In the genomic region with DNA sequence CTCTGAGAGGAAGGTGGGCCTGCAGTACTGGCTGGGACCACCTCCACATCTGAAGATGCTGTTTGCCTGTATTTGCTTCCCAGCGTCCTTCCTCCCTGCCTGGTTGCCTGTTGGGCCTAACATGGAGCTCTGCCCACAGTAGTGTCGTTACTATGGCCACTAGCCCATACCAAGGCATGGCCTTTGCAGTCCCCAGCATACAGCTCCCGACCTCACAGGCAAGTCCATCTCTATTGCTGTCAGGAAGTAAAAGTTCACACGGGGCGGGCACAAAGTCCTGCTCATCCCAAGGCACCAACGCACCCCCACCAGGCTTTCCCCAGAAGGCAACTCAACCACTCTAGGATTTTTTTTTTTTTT, we compare ENCODE assay signal across 20 cellular contexts.
DNase-seq lines count a peak whose midpoint lies in the region; ATAC-seq and TF ChIP-seq lines count a peak whose summit lies in the region.
"Had no signal": no experiment of that assay in that cellular context is flagged by ENCODE, and none has a peak within 500 bp of the region (broad histone marks: within the 10 kb centered on the region; RNA-seq: fewer than 3 reads in every experiment).

No MANE protein-coding gene starts in this region.

- H2BK5ac ChIP-seq in neuronal stem cell (ENCODE audit: low read length) = no peak overlapping the region

- no peak overlapping the region for H2BK120ac ChIP-seq in neuronal stem cell (ENCODE audit: low read depth, low read length)

- H3K79me1 ChIP-seq in neuronal stem cell (ENCODE audit: low read depth, low read length) = no peaks in the 10 kb centered on the region

- no peak overlapping the region for H3K4me2 ChIP-seq in neuronal stem cell (ENCODE audit: insufficient read depth, low read length, poor library complexity, severe bottlenecking)

- no peak for DNase-seq in SJSA1 (ENCODE audit: low read depth in 1 of 2, low spot score in 2 of 2)
- DNase-seq in esophagus muscularis mucosa (ENCODE audit: extremely low spot score) = no peak
- no peak for DNase-seq in neuronal stem cell (ENCODE audit: low spot score)
- no peak for DNase-seq in transverse colon
- DNase-seq in foreskin keratinocyte = no peak
- DNase-seq in activated effector memory CD4-positive, alpha-beta T cell treated with anti-CD3 and anti-CD28 coated beads, Interleukin-2, amount 50 U/mL, for 16 hours = no peak
- DNase-seq: activated CD4-positive, alpha-beta T cell treated with anti-CD3 and anti-CD28 coated beads, Interleukin-2, amount 10 ng/mL, durations not matched to agents 24 days and 14 days; activated gamma-delta T cell; DND-41; head of caudate nucleus; Kasumi-1; NCI-H1092 treated with DMSO at 0.1 percent for 48 hours; NCI-H2029 treated with DMSO at 0.1 percent for 48 hours; NCI-H510A; posterior cingulate gyrus; stimulated activated CD8-positive, alpha-beta memory T cell treated with anti-CD3 and anti-CD28 coated beads, Interleukin-4, amount 100 ng/mL, for 48 hours had no signal

- H3K4me3 ChIP-seq in SJSA1 = no peak overlapping the region
- H3K4me3 ChIP-seq in esophagus muscularis mucosa = peak overlapping the region in 2 of 4 donors; percentile 3 to 13
- no peak overlapping the region for H3K4me3 ChIP-seq in neuronal stem cell (ENCODE audit: low read length in 2 of 2)
- H3K4me3 ChIP-seq in transverse colon = no peak overlapping the region
- H3K4me3 ChIP-seq: skin epidermis had no signal

- WGBS in esophagus muscularis mucosa = 87% methylated on average over 6 of the region's 6 CpGs
- WGBS in neuronal stem cell (ENCODE audit: extremely low coverage in 2 of 2, insufficient read length in 2 of 2, insufficient replicate concordance in 1 of 2), 2 donors = no CpG with 5 or more reads among the region's 6 CpGs
- 85% methylated on average over 6 of the region's 6 CpGs; no CpG with 5 or more reads in 1 of the 2 donors for WGBS in transverse colon (ENCODE audit: low coverage in 1 of 2), 2 donors

- H4K91ac ChIP-seq in neuronal stem cell (ENCODE audit: low read depth, low read length, poor library complexity) = no peak overlapping the region

- H2AK5ac ChIP-seq in neuronal stem cell (ENCODE audit: low read depth, low read length) = no peak overlapping the region

- no peak overlapping the region for H3K9ac ChIP-seq in neuronal stem cell (ENCODE audit: low read depth, low read length, poor library complexity)

- H3K4me1 ChIP-seq in SJSA1 (replicated peaks) = peaks cover 77% of the 10 kb centered on the region
- peaks cover 10 to 79% (median 63%) of the 10 kb centered on the region in 4 donors for H3K4me1 ChIP-seq in esophagus muscularis mucosa
- peaks cover 24 to 37% of the 10 kb centered on the region in 2 donors for H3K4me1 ChIP-seq in neuronal stem cell (ENCODE audit: control insufficient read depth in 2 of 2, insufficient read depth in 1 of 2, low read depth in 1 of 2, low read length in 2 of 2)
- H3K4me1 ChIP-seq in transverse colon = peaks cover 0 to 18% (median 9%) of the 10 kb centered on the region in 4 donors
- H3K4me1 ChIP-seq in foreskin keratinocyte = no peaks in the 10 kb centered on the region

- no peak overlapping the region for H3K23ac ChIP-seq in neuronal stem cell (ENCODE audit: low read depth, low read length, poor library complexity)

- H3K27me3 ChIP-seq in SJSA1 (replicated peaks) (no peaks in the 10 kb centered on the region), esophagus muscularis mucosa (no peaks in the 10 kb centered on the region), neuronal stem cell (ENCODE audit: control insufficient read depth in 3 of 3, insufficient read depth in 3 of 3, low read depth in 1 of 3, low read length in 3 of 3) (no peaks in the 10 kb centered on the region), transverse colon (no peaks in the 10 kb centered on the region), foreskin keratinocyte (no peaks in the 10 kb centered on the region)

- peak overlapping the region; percentile 75 for H3K27ac ChIP-seq in SJSA1
- H3K27ac ChIP-seq in esophagus muscularis mucosa (replicated peaks in 1 of 4) = peak overlapping the region in 3 of 4 donors; percentile 23 to 46 (median 45)
- no peak overlapping the region for H3K27ac ChIP-seq in neuronal stem cell (replicated peaks; ENCODE audit: low read length)
- H3K27ac ChIP-seq in transverse colon = peak overlapping the region in 3 of 4 donors; percentile 11 to 28 (median 22)
- H3K27ac ChIP-seq in foreskin keratinocyte = no peak overlapping the region
- H3K27ac ChIP-seq: RWPE1 had no signal

- H2BK12ac ChIP-seq in neuronal stem cell (ENCODE audit: low read length) = no peak overlapping the region

- ATAC-seq in foreskin keratinocyte = no peak
- ATAC-seq in HG03432 (IDR thresholded peaks at IDR 0.05; ENCODE audit: unreplicated experiment) = no peak
- ATAC-seq in GM18505 (IDR thresholded peaks at IDR 0.05; ENCODE audit: unreplicated experiment) = no peak

- peak overlapping the region; percentile 51 for H2AFZ ChIP-seq in neuronal stem cell (ENCODE audit: low read length)

- H3K9me3 ChIP-seq in SJSA1 (replicated peaks) = no peaks in the 10 kb centered on the region
- no peaks in the 10 kb centered on the region for H3K9me3 ChIP-seq in esophagus muscularis mucosa
- H3K9me3 ChIP-seq in neuronal stem cell (replicated peaks in 1 of 2; ENCODE audit: control insufficient read depth in 2 of 2, insufficient read depth in 1 of 2, low read depth in 1 of 2, low read length in 2 of 2) = no peaks in the 10 kb centered on the region
- no peaks in the 10 kb centered on the region for H3K9me3 ChIP-seq in transverse colon

- no peak for TF ChIP-seq POLR2A in esophagus muscularis mucosa (IDR thresholded peaks at IDR 0.05; ENCODE audit: low read depth)
- TF ChIP-seq POLR2A in transverse colon (IDR thresholded peaks at IDR 0.05) = no peak
- TF ChIP-seq POLR2A in GM18505 (IDR thresholded peaks at IDR 0.05; ENCODE audit: borderline replicate concordance, extremely low read depth, insufficient read depth, insufficient read length) = no peak

- intact Hi-C loops in esophagus muscularis mucosa (cut with DNase I) (loop anchor here (5.0 kb wide), 1 partner anchor 70 kb away; a partner anchor contains a TSS), transverse colon (cut with DNase I; ENCODE audit: low total_unique reads) (no loop called here)

- in situ Hi-C loops in transverse colon (cut with MboI; ENCODE audit: low pct_ligation_motif_present in 1 of 4, low pct_unique_long_range_greater_than_20kb in 1 of 4, low sequenced_read_pairs in 3 of 4) = no loop called here

- peak overlapping the region; percentile 19 for H4K8ac ChIP-seq in neuronal stem cell (ENCODE audit: low read depth, low read length)

- H3K4ac ChIP-seq in neuronal stem cell (ENCODE audit: low read length) = no peak overlapping the region

- no peak for TF ChIP-seq CTCF in esophagus muscularis mucosa (IDR thresholded peaks at IDR 0.05)
- no peak for TF ChIP-seq CTCF in transverse colon (IDR thresholded peaks at IDR 0.05)
- TF ChIP-seq CTCF in foreskin keratinocyte (conservative IDR thresholded peaks at IDR 0.05) = no peak

- H2BK15ac ChIP-seq in neuronal stem cell (ENCODE audit: low read length) = no peak overlapping the region

- H3K36me3 ChIP-seq in SJSA1 (no peaks in the 10 kb centered on the region), esophagus muscularis mucosa (no peaks in the 10 kb centered on the region), neuronal stem cell (replicated peaks in 1 of 2; ENCODE audit: control insufficient read depth in 2 of 2, insufficient read depth in 2 of 2, low read length in 2 of 2) (no peaks in the 10 kb centered on the region), transverse colon (no peaks in the 10 kb centered on the region)

- no peak overlapping the region for H3K14ac ChIP-seq in neuronal stem cell (ENCODE audit: low read length)

- peak overlapping the region; percentile 57 for H3K18ac ChIP-seq in neuronal stem cell (ENCODE audit: low read length)

- TF ChIP-seq EP300 in esophagus muscularis mucosa (IDR thresholded peaks at IDR 0.05) (no peak), transverse colon (IDR thresholded peaks at IDR 0.05; ENCODE audit: low read depth) (no peak)

Comparison
In these comparisons a context has a peak if more than half of its experiments do, and no peak if none do; other contexts are left out.
1. H3K27ac ChIP-seq: peak in SJSA1 (single experiment), esophagus muscularis mucosa (3 of 4) and transverse colon (3 of 4); none in neuronal stem cell (single experiment) and foreskin keratinocyte (single experiment).